8 cellular contexts compared by ENCODE assay signal in genomic region chr17:74923538-74924249, GRCh38. TPM values are rescaled to one million over a fixed set of nuclear protein-coding genes. Genes with fewer than 3 reads are reported as not detected.
DNase-seq lines count a peak whose midpoint lies in the region; ATAC-seq and TF ChIP-seq lines count a peak whose summit lies in the region.

No MANE protein-coding gene starts in this region.

- H3K27me3 ChIP-seq in GM23338 (ENCODE audit: insufficient read depth) (peaks cover 80% of the 10 kb centered on the region), gastroesophageal sphincter (peaks cover 100% of the 10 kb centered on the region), ovary (peaks cover 4% of the 10 kb centered on the region), tibial nerve (peaks cover 0 to 94% of the 10 kb centered on the region in 2 donors)

- H3K4me3 ChIP-seq in AG04449 (ENCODE audit: low read depth, low read length) (no peak overlapping the region), GM23338 (peak overlapping the region; percentile 61), gastroesophageal sphincter (peak overlapping the region in 1 of 2 donors; percentile 44), ovary (peak overlapping the region; percentile 31), tibial nerve (peak overlapping the region in 3 of 4 donors; percentile 9 to 45 (median 21))

- TF ChIP-seq EP300 in gastroesophageal sphincter (IDR thresholded peaks at IDR 0.05) (no peak), ovary (IDR thresholded peaks at IDR 0.05) (no peak), tibial nerve (IDR thresholded peaks at IDR 0.05) (no peak)

- H3K4me2 ChIP-seq in GM23338: peak overlapping the region; percentile 93

- DNase-seq in AG04449 (ENCODE audit: low read depth, low spot score) (no peak), GM23338 (ENCODE audit: low spot score) (peak; percentile 66), RPMI7951 (ENCODE audit: low read depth) (peak; percentile 20), ovary (peak; percentile 56 to 78 (median 63)), tibial nerve (ENCODE audit: low spot score in 2 of 2) (peak in 1 of 2 donors; percentile 48)
- peak; percentile 90 for DNase-seq in activated effector memory CD4-positive, alpha-beta T cell treated with anti-CD3 and anti-CD28 coated beads, Interleukin-2, amount 50 U/mL, for 16 hours

- no peaks in the 10 kb centered on the region for H3K79me2 ChIP-seq in GM23338 (replicated peaks; ENCODE audit: insufficient read depth)

- H3K9me3 ChIP-seq in gastroesophageal sphincter (no peaks in the 10 kb centered on the region), ovary (no peaks in the 10 kb centered on the region), tibial nerve (no peaks in the 10 kb centered on the region)

- H4K20me1 ChIP-seq in GM23338 (replicated peaks; ENCODE audit: insufficient read depth): no peaks in the 10 kb centered on the region

- peaks cover 7% of the 10 kb centered on the region for H3K4me1 Mint-ChIP-seq in GM23338

- POLR2A ChIA-PET in AG04449 (lab: Yijun Ruan, JAX): no interaction called here

- peak overlapping the region; percentile 70 for H3K4me3 Mint-ChIP-seq in GM23338

- H3K36me3 ChIP-seq in GM23338 (ENCODE audit: insufficient read depth) (no peaks in the 10 kb centered on the region), gastroesophageal sphincter (no peaks in the 10 kb centered on the region), ovary (no peaks in the 10 kb centered on the region), tibial nerve (no peaks in the 10 kb centered on the region)

- H2AFZ ChIP-seq in GM23338: peak overlapping the region; percentile 86

- H3K27ac Mint-ChIP-seq in GM23338: no peak overlapping the region

- H3K4me1 ChIP-seq in GM23338 (ENCODE audit: insufficient read depth): peaks cover 16% of the 10 kb centered on the region
- peaks cover 0 to 34% (median 14%) of the 10 kb centered on the region in 3 donors for H3K4me1 ChIP-seq in gastroesophageal sphincter
- H3K4me1 ChIP-seq in ovary (ENCODE audit: insufficient read depth): peaks cover 6% of the 10 kb centered on the region
- H3K4me1 ChIP-seq in tibial nerve: peaks cover 0 to 51% (median 21%) of the 10 kb centered on the region in 4 donors

- WGBS in gastroesophageal sphincter (ENCODE audit: low coverage in 1 of 2), 2 donors: 0% methylated on average over 2 of the region's 59 CpGs; no CpG with 5 or more reads in 1 of the 2 donors
- WGBS in ovary, 3 donors: 1 to 2% (median 1%) methylated on average over 41 to 59 of the region's 59 CpGs
- WGBS in tibial nerve, 2 donors: 5% methylated on average over 36 to 49 of the region's 59 CpGs

- H3K9me3 Mint-ChIP-seq in GM23338: no peaks in the 10 kb centered on the region

- peak; percentile 83 for TF ChIP-seq CTCF in AG04449 (IDR thresholded peaks at IDR 0.05; ENCODE audit: insufficient read depth, low read length, missing control alignments)
- peak; percentile 69 to 84 for TF ChIP-seq CTCF in GM23338 (conservative IDR thresholded peaks at IDR 0.05; ENCODE audit: low read depth in 2 of 2)
- peak in 3 of 4 experiments; percentile 37 to 89 (median 68) for TF ChIP-seq CTCF in gastroesophageal sphincter (IDR thresholded peaks at IDR 0.05)
- TF ChIP-seq CTCF in ovary (IDR thresholded peaks at IDR 0.05): no peak
- TF ChIP-seq CTCF in tibial nerve (IDR thresholded peaks at IDR 0.05): peak; percentile 59 to 77 (median 70)

- H3K36me3 Mint-ChIP-seq in GM23338 (ENCODE audit: low read depth): no peaks in the 10 kb centered on the region

- intact Hi-C loops in ovary (cut with DNase I): no loop called here

- H3F3A ChIP-seq in GM23338 (replicated peaks; ENCODE audit: low read depth): no peaks in the 10 kb centered on the region

- CTCF ChIA-PET in AG04449 (lab: Yijun Ruan, JAX): interaction anchor here (0.8 to 8.5 kb wide), 6 partner anchors 13 to 89 kb away, joined by 3 to 109 read pairs (median 4); partner anchors contain the start of gene MRPL58

- H3K9me2 ChIP-seq in GM23338 (ENCODE audit: insufficient read depth): no peaks in the 10 kb centered on the region

- peaks cover 64% of the 10 kb centered on the region for H3K27me3 Mint-ChIP-seq in GM23338 (ENCODE audit: insufficient read depth, low read depth, poor library complexity)

- TF ChIP-seq POLR2A in gastroesophageal sphincter (IDR thresholded peaks at IDR 0.05): no peak
- no peak for TF ChIP-seq POLR2A in ovary (IDR thresholded peaks at IDR 0.05)
- TF ChIP-seq POLR2A in tibial nerve (IDR thresholded peaks at IDR 0.05): no peak

- H3K27ac ChIP-seq in GM23338 (ENCODE audit: low read depth) (no peak overlapping the region), gastroesophageal sphincter (no peak overlapping the region), ovary (no peak overlapping the region), tibial nerve (no peak overlapping the region)

- ATAC-seq in GM23338 (peak; percentile 43), gastroesophageal sphincter (peak; percentile 73), GM18517 (IDR thresholded peaks at IDR 0.05; ENCODE audit: unreplicated experiment) (no peak)

TF ChIP-seq in GM23338, 12 proteins besides CTCF, POLR2A, EP300 and RAD21 (continues in another document):
- no peak for TF ChIP-seq JUNB (IDR thresholded peaks at IDR 0.05; ENCODE audit: unreplicated experiment)

RNA-seq across cellular contexts. Expression of gene OTOP2, which starts 0.4 kb away (rescaled TPM):
- total RNA-seq in GM23338 (2014; rRNA removed; shearing (Covaris generic)): not detected in 2 replicates
- polyA plus RNA-seq in GM23338 (2016; fragmentation: Nextera tagmentation; extraction: Ambion mirVana) (not detected in 2 replicates), ovary (not detected)
- total RNA-seq in RPMI7951 (2014; rRNA removed; shearing (Covaris generic)): not detected in 2 replicates
- total RNA-seq in gastroesophageal sphincter (not detected), ovary (not detected), tibial nerve (not detected)

RNA-seq across cellular contexts. Expression of gene USH1G, which starts 0.6 kb away (rescaled TPM):
- 1.7 and 3.5 TPM in 2 replicates for total RNA-seq in GM23338 (2014; rRNA removed; shearing (Covaris generic))
- polyA plus RNA-seq in GM23338 (2016; fragmentation: Nextera tagmentation; extraction: Ambion mirVana) (0.28 and 0.34 TPM in 2 replicates), ovary (under 1 TPM; 0.08 to 0.29 TPM)
- not detected in 2 replicates for total RNA-seq in RPMI7951 (2014; rRNA removed; shearing (Covaris generic))
- total RNA-seq in gastroesophageal sphincter (not detected), ovary (1 to 10 TPM in 4 of 7 donors, under 1 TPM in 3; 0.57 to 1.4 (median 1.1) TPM), tibial nerve (under 1 TPM in 1 of 4 donors, not detected in 3; 0.87 TPM)

RNA-seq across cellular contexts. Expression of gene OTOP3, which starts 12.0 kb away (rescaled TPM):
- not detected in 2 replicates for total RNA-seq in GM23338 (2014; rRNA removed; shearing (Covaris generic))
- not detected in 2 replicates for polyA plus RNA-seq in GM23338 (2016; fragmentation: Nextera tagmentation; extraction: Ambion mirVana)
- total RNA-seq in RPMI7951 (2014; rRNA removed; shearing (Covaris generic)): not detected in 2 replicates
- under 1 TPM in 2 of 4 donors, not detected in 2; 0.31 to 0.82 TPM for total RNA-seq in gastroesophageal sphincter
- total RNA-seq in ovary: not detected
- polyA plus RNA-seq in ovary: not detected
- total RNA-seq in tibial nerve: not detected

RNA-seq across cellular contexts. Expression of gene FADS6, which starts 30.3 kb away (rescaled TPM):
- total RNA-seq in GM23338 (2014; rRNA removed; shearing (Covaris generic)): 0.73 and 1.6 TPM in 2 replicates
- 0.35 and 0.42 TPM in 2 replicates for polyA plus RNA-seq in GM23338 (2016; fragmentation: Nextera tagmentation; extraction: Ambion mirVana)
- total RNA-seq in RPMI7951 (2014; rRNA removed; shearing (Covaris generic)): not detected in 2 replicates
- total RNA-seq in gastroesophageal sphincter: under 1 TPM in 1 of 4 donors, not detected in 3; 0.37 TPM
- total RNA-seq in ovary: under 1 TPM in 1 of 7 donors, not detected in 6; 0.42 TPM
- polyA plus RNA-seq in ovary: under 1 TPM in 1 of 2 donors, not detected in 1; 0.12 TPM
- not detected for total RNA-seq in tibial nerve

RNA-seq across cellular contexts. Expression of gene HID1, which starts 48.9 kb away (rescaled TPM):
- 6.3 and 8.7 TPM in 2 replicates for total RNA-seq in GM23338 (2014; rRNA removed; shearing (Covaris generic))
- 9.0 and 10.9 TPM in 2 replicates for polyA plus RNA-seq in GM23338 (2016; fragmentation: Nextera tagmentation; extraction: Ambion mirVana)
- total RNA-seq in RPMI7951 (2014; rRNA removed; shearing (Covaris generic)): 0.10 and 0.60 TPM in 2 replicates
- total RNA-seq in gastroesophageal sphincter: 10 to 100 TPM in 2 of 4 donors, 1 to 10 TPM in 2; 4.6 to 21.9 (median 10.8) TPM
- 10 to 100 TPM in 2 of 7 donors, 1 to 10 TPM in 5; 1.8 to 21.6 (median 5.2) TPM for total RNA-seq in ovary
- polyA plus RNA-seq in ovary: 1 to 10 TPM; 4.1 to 7.2 TPM
- 10 to 100 TPM in 1 of 4 donors, 1 to 10 TPM in 3; 5.7 to 11.6 (median 8.9) TPM for total RNA-seq in tibial nerve

Comparison
In these comparisons a context has a peak if more than half of its experiments do, and no peak if none do; other contexts are left out.
1. CTCF ChIP-seq: peak in AG04449 (single experiment), GM23338 (2 of 2), gastroesophageal sphincter (3 of 4) and tibial nerve (5 of 5); none in ovary (0 of 3).